ENCODE assay signal across 14 cellular contexts in the genomic region with DNA sequence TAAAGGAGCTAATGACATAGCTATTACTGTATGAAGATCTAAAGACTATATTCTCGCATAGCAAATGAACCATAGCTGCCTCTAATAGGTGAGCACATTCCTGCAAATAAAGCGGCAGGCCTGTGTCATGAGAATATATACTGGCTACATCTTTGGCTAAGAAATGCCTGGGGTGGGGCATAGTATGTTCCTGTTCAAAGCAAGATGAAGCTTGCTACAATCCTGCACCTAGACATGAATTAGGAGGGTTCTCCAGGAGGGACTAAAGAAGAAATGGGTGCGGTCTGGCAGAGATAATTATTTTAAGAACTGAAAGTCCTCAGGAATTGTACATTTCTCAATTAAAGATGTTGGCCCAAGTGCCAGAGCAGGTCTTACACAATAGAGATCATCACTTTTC. TPM values are rescaled to one million over a fixed set of nuclear protein-coding genes. Genes with fewer than 3 reads are reported as not detected.
DNase-seq lines count a peak whose midpoint lies in the region; ATAC-seq and TF ChIP-seq lines count a peak whose summit lies in the region.
"Had no signal": no experiment of that assay in that cellular context is flagged by ENCODE, and none has a peak within 500 bp of the region (broad histone marks: within the 10 kb centered on the region; RNA-seq: fewer than 3 reads in every experiment).

No MANE protein-coding gene starts in this region.

- peaks cover 2% of the 10 kb centered on the region for H3K4me1 ChIP-seq in RWPE2 (ENCODE audit: insufficient read depth, poor library complexity, severe bottlenecking)
- no peaks in the 10 kb centered on the region for H3K4me1 ChIP-seq in esophagus (ENCODE audit: control insufficient read depth in 2 of 2, insufficient read depth in 2 of 2, low read length in 1 of 2)

- no peak overlapping the region for H3K9ac ChIP-seq in neural cell (ENCODE audit: low read length)
- H3K9ac ChIP-seq: GM23248 had no signal

- no peak for TF ChIP-seq EP300 in neural cell (conservative IDR thresholded peaks at IDR 0.05; ENCODE audit: poor library complexity, severe bottlenecking)

- TF ChIP-seq CTCF in RWPE2 (IDR thresholded peaks at IDR 0.05; ENCODE audit: poor library complexity, severe bottlenecking) (no peak), neural cell (IDR thresholded peaks at IDR 0.05; ENCODE audit: poor library complexity, severe bottlenecking) (no peak)

- DNase-seq in NOMO-1 treated with DMSO at 0.1 percent for 48 hours (lab: John Stamatoyannopoulos, UW; ENCODE audit: unreplicated experiment) (peak; percentile 1), NOMO-1 treated with dmso at 0.1 percent for 144 hours (lab: John Stamatoyannopoulos, UW; ENCODE audit: unreplicated experiment) (no peak), RWPE2 (ENCODE audit: low spot score) (no peak), Kasumi-1 (lab: John Stamatoyannopoulos, UW) (no peak), COLO668 (lab: John Stamatoyannopoulos, UW; ENCODE audit: unreplicated experiment) (no peak)

- no peak overlapping the region for H2AFZ ChIP-seq in neural cell (ENCODE audit: low read depth, low read length)
- H2AFZ ChIP-seq: GM23248 had no signal

- H3K4me3 ChIP-seq in RWPE2 (ENCODE audit: severe bottlenecking) = no peak overlapping the region
- no peak overlapping the region for H3K4me3 ChIP-seq in esophagus (ENCODE audit: low read depth in 1 of 2, low read length in 2 of 2)
- H3K4me3 ChIP-seq in neural cell (ENCODE audit: low read length) = no peak overlapping the region
- H3K4me3 ChIP-seq: GM12878, GM23248 had no signal

- no peak overlapping the region for H3K4me2 ChIP-seq in neural cell (ENCODE audit: low read length)

- no peaks in the 10 kb centered on the region for H3K9me3 ChIP-seq in RWPE2 (ENCODE audit: severe bottlenecking)
- no peaks in the 10 kb centered on the region for H3K9me3 ChIP-seq in esophagus (ENCODE audit: control insufficient read depth in 2 of 2, insufficient read depth in 1 of 2, low read depth in 1 of 2, low read length in 1 of 2)
- no peaks in the 10 kb centered on the region for H3K9me3 ChIP-seq in neural cell (ENCODE audit: low read length)

- H4K20me1 ChIP-seq in neural cell (ENCODE audit: insufficient read depth) = no peaks in the 10 kb centered on the region

- H3K27me3 ChIP-seq in RWPE2 (ENCODE audit: insufficient read depth, poor library complexity, severe bottlenecking) (no peaks in the 10 kb centered on the region), esophagus (ENCODE audit: control insufficient read depth in 1 of 2, insufficient read depth in 2 of 2, low read length in 2 of 2) (no peaks in the 10 kb centered on the region), neural cell (ENCODE audit: insufficient read depth, low read depth, low read length) (no peaks in the 10 kb centered on the region)

- ATAC-seq in RWPE2 (ENCODE audit: low read depth) (0 out of 3 replicates have a peak, but pooled peaks have one; percentile 12), HG02938 (IDR thresholded peaks at IDR 0.05; ENCODE audit: unreplicated experiment) (no peak)

- no peak for TF ChIP-seq RAD21 in neural cell (conservative IDR thresholded peaks at IDR 0.05)

- no peaks in the 10 kb centered on the region for H3K9me2 ChIP-seq in neural cell (ENCODE audit: insufficient read depth, low read length)

- 59 to 72% methylated on average over 3 of the region's 3 CpGs for WGBS in esophagus, 2 donors

- H3K27ac ChIP-seq in RWPE2 (ENCODE audit: poor library complexity, severe bottlenecking) (peak overlapping the region; percentile 28), esophagus (ENCODE audit: low read depth in 2 of 2, low read length in 1 of 2) (peak overlapping the region; percentile 58 to 74), neural cell (ENCODE audit: low read length) (peak overlapping the region; percentile 2)
- H3K27ac ChIP-seq: 22Rv1, GM23248, HL-60 had no signal

- H3K36me3 ChIP-seq in RWPE2 (ENCODE audit: low read depth) (peaks cover 97% of the 10 kb centered on the region), esophagus (ENCODE audit: control insufficient read depth in 2 of 2, insufficient read depth in 2 of 2, low read length in 1 of 2) (no peaks in the 10 kb centered on the region), neural cell (ENCODE audit: insufficient read depth, low read length) (no peaks in the 10 kb centered on the region)

- H3F3A ChIP-seq in neural cell (ENCODE audit: insufficient read depth, low read length, poor library complexity, severe bottlenecking) = no peaks in the 10 kb centered on the region

- H3K79me2 ChIP-seq in neural cell (replicated peaks; ENCODE audit: insufficient read depth, low read length) = no peaks in the 10 kb centered on the region

TF ChIP-seq in neural cell, 6 proteins besides CTCF, POLR2A, EP300 and RAD21:
- no peak for TF ChIP-seq MXI1 (conservative IDR thresholded peaks at IDR 0.05; ENCODE audit: poor library complexity, severe bottlenecking)
- no peak for TF ChIP-seq SMC3 (conservative IDR thresholded peaks at IDR 0.05; ENCODE audit: poor library complexity)
- TF ChIP-seq, protein P1, sequence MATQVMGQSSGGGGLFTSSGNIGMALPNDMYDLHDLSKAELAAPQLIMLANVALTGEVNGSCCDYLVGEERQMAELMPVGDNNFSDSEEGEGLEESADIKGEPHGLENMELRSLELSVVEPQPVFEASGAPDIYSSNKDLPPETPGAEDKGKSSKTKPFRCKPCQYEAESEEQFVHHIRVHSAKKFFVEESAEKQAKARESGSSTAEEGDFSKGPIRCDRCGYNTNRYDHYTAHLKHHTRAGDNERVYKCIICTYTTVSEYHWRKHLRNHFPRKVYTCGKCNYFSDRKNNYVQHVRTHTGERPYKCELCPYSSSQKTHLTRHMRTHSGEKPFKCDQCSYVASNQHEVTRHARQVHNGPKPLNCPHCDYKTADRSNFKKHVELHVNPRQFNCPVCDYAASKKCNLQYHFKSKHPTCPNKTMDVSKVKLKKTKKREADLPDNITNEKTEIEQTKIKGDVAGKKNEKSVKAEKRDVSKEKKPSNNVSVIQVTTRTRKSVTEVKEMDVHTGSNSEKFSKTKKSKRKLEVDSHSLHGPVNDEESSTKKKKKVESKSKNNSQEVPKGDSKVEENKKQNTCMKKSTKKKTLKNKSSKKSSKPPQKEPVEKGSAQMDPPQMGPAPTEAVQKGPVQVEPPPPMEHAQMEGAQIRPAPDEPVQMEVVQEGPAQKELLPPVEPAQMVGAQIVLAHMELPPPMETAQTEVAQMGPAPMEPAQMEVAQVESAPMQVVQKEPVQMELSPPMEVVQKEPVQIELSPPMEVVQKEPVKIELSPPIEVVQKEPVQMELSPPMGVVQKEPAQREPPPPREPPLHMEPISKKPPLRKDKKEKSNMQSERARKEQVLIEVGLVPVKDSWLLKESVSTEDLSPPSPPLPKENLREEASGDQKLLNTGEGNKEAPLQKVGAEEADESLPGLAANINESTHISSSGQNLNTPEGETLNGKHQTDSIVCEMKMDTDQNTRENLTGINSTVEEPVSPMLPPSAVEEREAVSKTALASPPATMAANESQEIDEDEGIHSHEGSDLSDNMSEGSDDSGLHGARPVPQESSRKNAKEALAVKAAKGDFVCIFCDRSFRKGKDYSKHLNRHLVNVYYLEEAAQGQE (IDR thresholded peaks at IDR 0.05; ENCODE audit: borderline replicate concordance) = no peak
- TF ChIP-seq TAF1 (IDR thresholded peaks at IDR 0.05; ENCODE audit: low read depth) = no peak
- TF ChIP-seq EZH2 (IDR thresholded peaks at IDR 0.05; ENCODE audit: borderline replicate concordance, insufficient read depth, low read length, poor library complexity, severe bottlenecking) = no peak
- TF ChIP-seq POLR2AphosphoS5 (IDR thresholded peaks at IDR 0.05) = no peak

RNA-seq across cellular contexts. Expression of a gene that starts 46.8 kb away (rescaled TPM):
- 1 to 10 TPM; 3.8 to 6.2 TPM for polyA plus RNA-seq in esophagus
- 0.69 and 0.94 TPM in 2 replicates for polyA plus RNA-seq in neural cell
- polyA minus RNA-seq in neural cell = 1.9 and 2.3 TPM in 2 replicates
- polyA plus RNA-seq: CD14-positive monocyte; CD8-positive, alpha-beta memory T cell had no signal

Comparison
In these comparisons a context has a peak if more than half of its experiments do, and no peak if none do; other contexts are left out.
1. H3K27ac ChIP-seq: peak in every context shown above with its lines; median percentile 66 in esophagus; 28 in RWPE2; 2 in neural cell.